12 cellular contexts compared by ENCODE assay signal in the genomic region with DNA sequence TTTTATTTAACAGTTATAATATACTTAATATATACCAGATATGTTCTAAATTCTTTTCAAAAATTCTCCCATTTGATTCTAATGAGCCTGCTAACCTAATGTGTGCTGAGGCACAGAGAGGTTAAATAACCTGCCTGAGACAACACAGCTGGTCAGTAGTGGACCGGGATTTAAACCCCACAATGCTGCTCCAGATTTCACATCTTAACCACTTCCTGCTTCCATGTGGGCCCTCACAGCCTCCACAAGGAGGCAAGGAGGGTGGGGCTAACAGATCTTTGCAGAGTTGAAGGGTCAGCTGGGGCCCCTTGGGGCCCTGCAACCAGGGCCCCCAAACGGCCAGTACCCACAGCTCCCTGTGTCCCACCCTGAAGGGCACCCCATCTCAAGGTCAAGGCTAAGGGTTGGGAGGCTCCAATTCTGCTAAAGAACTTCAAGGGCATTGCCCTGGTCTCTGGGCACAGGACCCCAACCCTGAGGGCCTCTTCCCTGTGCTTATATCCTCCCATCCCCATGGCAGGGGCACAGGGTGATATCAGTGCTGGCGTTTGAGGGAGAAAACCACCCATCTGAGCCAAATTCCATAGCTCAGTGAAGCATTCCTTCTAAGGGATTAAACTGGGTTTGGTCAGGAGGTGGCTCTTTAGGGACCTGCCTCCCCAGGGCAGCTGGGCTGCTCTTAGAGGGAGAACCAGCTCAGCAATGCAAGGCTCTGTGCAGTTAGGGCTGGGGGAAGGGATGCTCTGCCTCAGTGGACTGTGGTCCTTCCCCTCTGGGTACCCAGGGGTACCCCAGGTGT. TPM values are rescaled to one million over a fixed set of nuclear protein-coding genes. Genes with fewer than 3 reads are reported as not detected.
DNase-seq lines count a peak whose midpoint lies in the region.
"Had no signal": no experiment of that assay in that cellular context is flagged by ENCODE, and none has a peak within 500 bp of the region (broad histone marks: within the 10 kb centered on the region; RNA-seq: fewer than 3 reads in every experiment).

No MANE protein-coding gene starts in this region.

- H2BK120ac ChIP-seq in mesendoderm (ENCODE audit: low read depth, low read length): no peak overlapping the region

- peaks cover 4% of the 10 kb centered on the region for H3K4me1 ChIP-seq in mesendoderm (ENCODE audit: control insufficient read depth, low read depth, low read length)

- H3K36me3 ChIP-seq in mesendoderm (ENCODE audit: control insufficient read depth, insufficient read depth, low read length): no peaks in the 10 kb centered on the region
- H3K36me3 ChIP-seq: esophagus squamous epithelium had no signal

- no peak overlapping the region for H3K9ac ChIP-seq in mesendoderm (ENCODE audit: low read length)

- H3K27ac ChIP-seq in mesendoderm (ENCODE audit: low read depth, low read length): no peak overlapping the region

- no peaks in the 10 kb centered on the region for H3K27me3 ChIP-seq in mesendoderm (ENCODE audit: insufficient read depth, low read length, poor library complexity)
- H3K27me3 ChIP-seq: esophagus squamous epithelium had no signal

- H3K4me2 ChIP-seq in mesendoderm (ENCODE audit: low read length): no peak overlapping the region

- H2BK5ac ChIP-seq in mesendoderm (ENCODE audit: low read length): no peak overlapping the region

- H2AK5ac ChIP-seq in mesendoderm (ENCODE audit: low read length): no peak overlapping the region

- no peak overlapping the region for H3K4ac ChIP-seq in mesendoderm (ENCODE audit: low read depth, low read length)

- WGBS in mesendoderm (ENCODE audit: extremely low coverage, insufficient coverage, low lambda C conversion rate): no CpG with 5 or more reads among the region's 3 CpGs

- H3K56ac ChIP-seq in mesendoderm (ENCODE audit: low read length): no peak overlapping the region

- H3K18ac ChIP-seq in mesendoderm (ENCODE audit: low read length): no peak overlapping the region

- H4K5ac ChIP-seq in mesendoderm (ENCODE audit: low read length): no peak overlapping the region

- H4K8ac ChIP-seq in mesendoderm (ENCODE audit: low read depth, low read length): no peak overlapping the region

- no peak overlapping the region for H3K23ac ChIP-seq in mesendoderm (ENCODE audit: low read length)

- no peaks in the 10 kb centered on the region for H3K79me1 ChIP-seq in mesendoderm (ENCODE audit: low read length)

- no peak overlapping the region for H3K4me3 ChIP-seq in mesendoderm (ENCODE audit: low read length)

- no peak overlapping the region for H2BK15ac ChIP-seq in mesendoderm (replicated peaks; ENCODE audit: low read depth)

- peak; percentile 73 for DNase-seq in AG20443 (ENCODE audit: low spot score)
- peak; percentile 69 for DNase-seq in LHCN-M2 (ENCODE audit: low read depth)
- peak; percentile 83 for DNase-seq in astrocyte of the hippocampus (ENCODE audit: low read depth, low spot score)
- peak; percentile 33 for DNase-seq in mesendoderm
- no peak for DNase-seq in NCI-H2196 (lab: John Stamatoyannopoulos, UW; ENCODE audit: unreplicated experiment)
- no peak for DNase-seq in GOT3 (lab: John Stamatoyannopoulos, UW)
- DNase-seq in NCI-H1092 treated with DMSO at 0.1 percent for 48 hours (lab: John Stamatoyannopoulos, UW): no peak
- no peak for DNase-seq in DMS79 treated with DMSO at 0.1 percent for 48 hours (lab: John Stamatoyannopoulos, UW)
- DNase-seq: CD8-positive, alpha-beta memory T cell; esophagus squamous epithelium; immature natural killer cell; NCI-H524 treated with DMSO at 0.1 percent for 48 hours had no signal

- no peaks in the 10 kb centered on the region for H3K79me2 ChIP-seq in mesendoderm (ENCODE audit: control insufficient read depth, insufficient read depth, low read length)

RNA-seq across cellular contexts. Expression of gene KRT80, which starts 2.2 kb away (rescaled TPM):
- 4.2 and 6.7 TPM in 2 replicates for total RNA-seq in LHCN-M2 (2014; rRNA removed)
- polyA plus RNA-seq in LHCN-M2 (2012): 18.8 TPM
- 0.21 TPM for polyA plus RNA-seq in mesendoderm (2013, experiment 1 of 2)
- 0.24 TPM for polyA plus RNA-seq in mesendoderm (2013, experiment 2 of 2)
- total RNA-seq: CD8-positive, alpha-beta memory T cell had no signal
- polyA plus RNA-seq: CD8-positive, alpha-beta memory T cell; immature natural killer cell had no signal

RNA-seq across cellular contexts. Expression of gene KRT7, which starts 43.5 kb away (rescaled TPM):
- total RNA-seq in LHCN-M2 (2014; rRNA removed): 0.40 and 2.2 TPM in 2 replicates
- 11.4 TPM for polyA plus RNA-seq in LHCN-M2 (2012)
- 0.83 TPM for polyA plus RNA-seq in mesendoderm (2013, experiment 1 of 2)
- 0.88 TPM for polyA plus RNA-seq in mesendoderm (2013, experiment 2 of 2)
- polyA plus RNA-seq: CD8-positive, alpha-beta memory T cell; immature natural killer cell had no signal

Comparison
In these comparisons a context has a peak if more than half of its experiments do, and no peak if none do; other contexts are left out.
1. DNase-seq: peak in AG20443 (single experiment), LHCN-M2 (single experiment), astrocyte of the hippocampus (single experiment) and mesendoderm (single experiment); none in NCI-H2196 (single experiment), GOT3 (single experiment), NCI-H1092 treated with DMSO at 0.1 percent for 48 hours (single experiment) and DMS79 treated with DMSO at 0.1 percent for 48 hours (single experiment).